ENCODE assay signal across 13 cellular contexts in the genomic region with DNA sequence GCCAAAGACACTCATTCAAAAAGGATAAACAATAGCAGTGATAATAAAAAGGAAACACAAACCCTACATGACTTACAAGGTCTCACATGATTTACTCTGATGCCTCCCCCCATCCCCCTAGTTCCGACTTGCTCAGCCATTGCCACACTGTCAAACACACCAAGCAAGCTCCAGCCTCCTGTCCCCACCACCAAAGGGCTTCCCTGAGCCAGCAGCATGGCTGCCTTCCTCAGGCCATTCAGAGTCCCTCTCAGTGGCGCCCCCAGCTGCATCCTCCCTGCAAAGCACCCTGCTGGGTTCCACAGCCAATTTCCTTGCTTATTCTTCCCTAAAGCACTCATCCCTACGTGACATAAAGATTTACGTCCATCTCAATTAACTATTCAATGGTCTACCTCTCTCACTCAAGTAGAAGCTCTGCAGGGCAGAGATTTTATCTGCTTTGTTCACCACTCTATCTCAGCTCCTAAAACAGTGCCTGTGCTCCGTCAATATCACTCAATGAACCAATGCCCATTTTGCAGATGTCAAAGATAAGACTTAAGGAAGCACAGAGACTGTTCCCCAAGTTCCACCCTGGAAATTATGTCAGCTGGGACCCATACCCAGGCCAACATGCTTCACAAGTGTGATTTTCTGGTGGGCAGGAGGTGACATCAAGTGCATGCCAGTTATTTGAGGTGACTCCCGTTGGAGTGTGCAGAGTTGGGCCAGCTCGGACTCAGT.
A peak's percentile ranks its signal among the peaks of the same experiment; 100 is the strongest.
DNase-seq lines count a peak whose midpoint lies in the region; ATAC-seq, FAIRE-seq and TF ChIP-seq lines count a peak whose summit lies in the region.
"Had no signal": no experiment of that assay in that cellular context is flagged by ENCODE, and none has a peak within 500 bp of the region (broad histone marks: within the 10 kb centered on the region; RNA-seq: fewer than 3 reads in every experiment).

No MANE protein-coding gene starts in this region.

- no peak overlapping the region for H3K4me3 Mint-ChIP-seq in activated CD4-positive, alpha-beta T cell treated with anti-CD3 and anti-CD28 coated beads, Interleukin-2, amount 10 ng/mL, durations not matched to agents 24 days and 14 days

- no peak overlapping the region for H3K9ac ChIP-seq in OCI-LY3 (ENCODE audit: low read length)

- no peak overlapping the region for H3K27ac ChIP-seq in OCI-LY3 (ENCODE audit: low read length)
- peak overlapping the region; percentile 20 for H3K27ac ChIP-seq in right cardiac atrium (ENCODE audit: low read length)
- H3K27ac ChIP-seq: colonic mucosa had no signal

- no peaks in the 10 kb centered on the region for H3K36me3 Mint-ChIP-seq in activated CD4-positive, alpha-beta T cell treated with anti-CD3 and anti-CD28 coated beads, Interleukin-2, amount 10 ng/mL, durations not matched to agents 24 days and 14 days (ENCODE audit: low read depth)

- H3K4me3 ChIP-seq in OCI-LY3 (ENCODE audit: low read length): no peak overlapping the region
- no peak overlapping the region for H3K4me3 ChIP-seq in right cardiac atrium (ENCODE audit: low read length)
- H3K4me3 ChIP-seq in retinal pigment epithelial cell (ENCODE audit: low read length): no peak overlapping the region
- H3K4me3 ChIP-seq: colonic mucosa, GM12878 had no signal

- no peaks in the 10 kb centered on the region for H3K79me2 ChIP-seq in OCI-LY3 (ENCODE audit: low read length)

- WGBS in right cardiac atrium: 64% methylated on average over 7 of the region's 7 CpGs

- peak; percentile 17; the same call in 1 of the 2 replicates for TF ChIP-seq CTCF in OCI-LY3 (IDR thresholded peaks at IDR 0.05; ENCODE audit: low read depth, low read length)
- peak; percentile 22 for TF ChIP-seq CTCF in retinal pigment epithelial cell (conservative IDR thresholded peaks at IDR 0.05; ENCODE audit: low read depth, low read length)

- no peak overlapping the region for H3K27ac Mint-ChIP-seq in activated CD4-positive, alpha-beta T cell treated with anti-CD3 and anti-CD28 coated beads, Interleukin-2, amount 10 ng/mL, durations not matched to agents 24 days and 14 days

- peak in 1 of 2 donors; percentile 27 for ATAC-seq in right cardiac atrium
- no peak for ATAC-seq in GM18867 (IDR thresholded peaks at IDR 0.05; ENCODE audit: unreplicated experiment)
- ATAC-seq: GM12878 had no signal

- H3K4me1 ChIP-seq in OCI-LY3 (ENCODE audit: low read length) (no peaks in the 10 kb centered on the region), right cardiac atrium (ENCODE audit: control insufficient read depth, insufficient read depth, low read length) (peaks cover 17% of the 10 kb centered on the region)
- H3K4me1 ChIP-seq: colonic mucosa had no signal

- no peaks in the 10 kb centered on the region for H3K9me3 ChIP-seq in OCI-LY3 (ENCODE audit: insufficient read depth, low read length)
- no peaks in the 10 kb centered on the region for H3K9me3 ChIP-seq in right cardiac atrium (ENCODE audit: control insufficient read depth, low read length)
- H3K9me3 ChIP-seq: colonic mucosa had no signal

- H3K36me3 ChIP-seq in OCI-LY3 (replicated peaks; ENCODE audit: low read depth, low read length): no peaks in the 10 kb centered on the region
- H3K36me3 ChIP-seq: colonic mucosa had no signal

- H2AFZ ChIP-seq in OCI-LY3 (ENCODE audit: low read depth, low read length): no peak overlapping the region

- H3K27me3 ChIP-seq in OCI-LY3 (ENCODE audit: low read depth, low read length): peaks cover 46% of the 10 kb centered on the region
- H3K27me3 ChIP-seq in right cardiac atrium (ENCODE audit: control insufficient read depth, insufficient read depth): no peaks in the 10 kb centered on the region
- H3K27me3 ChIP-seq: colonic mucosa had no signal

- intact Hi-C loops in activated CD4-positive, alpha-beta T cell treated with anti-CD3 and anti-CD28 coated beads, Interleukin-2, amount 10 ng/mL, durations not matched to agents 24 days and 14 days (cut with micrococcal nuclease): no loop called here
- intact Hi-C loops in right cardiac atrium (cut with DNase I): no loop called here

- no peak overlapping the region for H3K4me2 ChIP-seq in OCI-LY3 (ENCODE audit: low read length)

- no peaks in the 10 kb centered on the region for H4K20me1 ChIP-seq in OCI-LY3 (ENCODE audit: insufficient read depth, low read length)

- H3K27me3 Mint-ChIP-seq in activated CD4-positive, alpha-beta T cell treated with anti-CD3 and anti-CD28 coated beads, Interleukin-2, amount 10 ng/mL, durations not matched to agents 24 days and 14 days: no peaks in the 10 kb centered on the region

- no peaks in the 10 kb centered on the region for H3K4me1 Mint-ChIP-seq in activated CD4-positive, alpha-beta T cell treated with anti-CD3 and anti-CD28 coated beads, Interleukin-2, amount 10 ng/mL, durations not matched to agents 24 days and 14 days

- no peaks in the 10 kb centered on the region for H3K9me3 Mint-ChIP-seq in activated CD4-positive, alpha-beta T cell treated with anti-CD3 and anti-CD28 coated beads, Interleukin-2, amount 10 ng/mL, durations not matched to agents 24 days and 14 days

- DNase-seq in activated CD4-positive, alpha-beta T cell treated with anti-CD3 and anti-CD28 coated beads for 48 hours: peak; percentile 6
- no peak for DNase-seq in activated CD4-positive, alpha-beta T cell treated with anti-CD3 and anti-CD28 coated beads, Interleukin-2, amount 10 ng/mL, durations not matched to agents 24 days and 14 days
- DNase-seq in right cardiac atrium: no peak
- no peak for DNase-seq in retinal pigment epithelial cell (ENCODE audit: low read depth)
- no peak for DNase-seq in urothelium cell line (ENCODE audit: low spot score)
- no peak for DNase-seq in cerebellar cortex (ENCODE audit: low spot score)
- DNase-seq: ACHN, colonic mucosa, DMS153, T1000 had no signal

- FAIRE-seq in urothelium cell line (lab: Jason Lieb, UNC): no peak
- FAIRE-seq: GM12878 had no signal
